ENCODE assay signal across 8 cellular contexts in genomic region chr18:10131783-10132381, GRCh38.
DNase-seq lines count a peak whose midpoint lies in the region; ATAC-seq, FAIRE-seq and TF ChIP-seq lines count a peak whose summit lies in the region.

No MANE protein-coding gene starts in this region.

- H3K79me2 ChIP-seq in mammary epithelial cell (ENCODE audit: insufficient read depth, low read length) = no peaks in the 10 kb centered on the region

- TF ChIP-seq RAD21 in Ishikawa (IDR thresholded peaks at IDR 0.05; ENCODE audit: low read depth) = no peak

- no peak overlapping the region for H3K27ac ChIP-seq in mammary epithelial cell (ENCODE audit: insufficient read depth, low read depth, low read length)

- intact Hi-C loops in mammary epithelial cell (cut with micrococcal nuclease) = no loop called here
- intact Hi-C loops in activated CD4-positive, alpha-beta T cell treated with anti-CD3 and anti-CD28 coated beads for 36 hours (cut with DNase I, micrococcal nuclease) = no loop called here

- no TSS peak for BruUV-seq in mammary epithelial cell (replicated peaks; lab: Mats Ljungman, UMichigan)

- FAIRE-seq in GM12892 (lab: Jason Lieb, UNC) = no peak

- peak overlapping the region; percentile 88 for H3K4me2 ChIP-seq in mammary epithelial cell (ENCODE audit: insufficient read depth, low read depth, low read length)

- no peak for TF ChIP-seq POLR2A in GM12892 (IDR thresholded peaks at IDR 0.05; ENCODE audit: low read depth, low read length)

- ATAC-seq in left lobe of liver (peak; percentile 72), HG02840 (IDR thresholded peaks at IDR 0.05; ENCODE audit: low FRiP score, unreplicated experiment) (no peak)
- ATAC-seq in stimulated activated memory B cell treated with anti-CD40 and anti-IgM and Interleukin-4, amounts not matched to agents 10 μg/mL and 1 μg/mL and 100 μg/mL, for 72 hours = no peak
- ATAC-seq in activated CD4-positive, alpha-beta T cell treated with anti-CD3 and anti-CD28 coated beads for 36 hours = no peak

- peaks cover 43% of the 10 kb centered on the region for H3K27me3 Mint-ChIP-seq in stimulated activated memory B cell treated with anti-CD40 and anti-IgM and Interleukin-4, amounts not matched to agents 10 μg/mL and 1 μg/mL and 100 μg/mL, for 72 hours
- H3K27me3 Mint-ChIP-seq in activated CD4-positive, alpha-beta T cell treated with anti-CD3 and anti-CD28 coated beads for 36 hours = peaks cover 19% of the 10 kb centered on the region

- peak overlapping the region; percentile 18 for H3K4me3 Mint-ChIP-seq in stimulated activated memory B cell treated with anti-CD40 and anti-IgM and Interleukin-4, amounts not matched to agents 10 μg/mL and 1 μg/mL and 100 μg/mL, for 72 hours
- no peak overlapping the region for H3K4me3 Mint-ChIP-seq in activated CD4-positive, alpha-beta T cell treated with anti-CD3 and anti-CD28 coated beads for 36 hours

- TF ChIP-seq CTCF in mammary epithelial cell (conservative IDR thresholded peaks at IDR 0.05 in 1 of 2, IDR thresholded peaks at IDR 0.05 in 1 of 2; ENCODE audit: extremely low read depth in 1 of 2, insufficient read depth in 1 of 2, low read depth in 1 of 2, low read length in 2 of 2) = no peak

- no peaks in the 10 kb centered on the region for H3K36me3 Mint-ChIP-seq in stimulated activated memory B cell treated with anti-CD40 and anti-IgM and Interleukin-4, amounts not matched to agents 10 μg/mL and 1 μg/mL and 100 μg/mL, for 72 hours
- H3K36me3 Mint-ChIP-seq in activated CD4-positive, alpha-beta T cell treated with anti-CD3 and anti-CD28 coated beads for 36 hours (ENCODE audit: low read depth) = no peaks in the 10 kb centered on the region

- POLR2A ChIA-PET in activated CD4-positive, alpha-beta T cell treated with anti-CD3 and anti-CD28 coated beads for 36 hours (lab: Charles Lee) = no interaction called here

- no peaks in the 10 kb centered on the region for H3K36me3 ChIP-seq in mammary epithelial cell (ENCODE audit: insufficient read depth, low read length)

- H4K20me1 ChIP-seq in mammary epithelial cell (ENCODE audit: insufficient read depth, low read length) = no peaks in the 10 kb centered on the region

- H2AFZ ChIP-seq in mammary epithelial cell (ENCODE audit: low read depth, low read length) = peak overlapping the region; percentile 76

- no peaks in the 10 kb centered on the region for H3K9me3 Mint-ChIP-seq in stimulated activated memory B cell treated with anti-CD40 and anti-IgM and Interleukin-4, amounts not matched to agents 10 μg/mL and 1 μg/mL and 100 μg/mL, for 72 hours
- no peaks in the 10 kb centered on the region for H3K9me3 Mint-ChIP-seq in activated CD4-positive, alpha-beta T cell treated with anti-CD3 and anti-CD28 coated beads for 36 hours (ENCODE audit: low read depth)

- dilution Hi-C loops in mammary epithelial cell (cut with HindIII; ENCODE audit: low sequenced_read_pairs) = no loop called here

- peaks cover 13% of the 10 kb centered on the region for H3K4me1 ChIP-seq in mammary epithelial cell (ENCODE audit: insufficient read depth, low read length)

- peaks cover 7% of the 10 kb centered on the region for H3K27me3 ChIP-seq in mammary epithelial cell (ENCODE audit: insufficient read depth, low read length)

- no peak overlapping the region for H3K9ac ChIP-seq in mammary epithelial cell (ENCODE audit: insufficient read depth, low read length)

- no peak overlapping the region for H3K27ac Mint-ChIP-seq in stimulated activated memory B cell treated with anti-CD40 and anti-IgM and Interleukin-4, amounts not matched to agents 10 μg/mL and 1 μg/mL and 100 μg/mL, for 72 hours
- H3K27ac Mint-ChIP-seq in activated CD4-positive, alpha-beta T cell treated with anti-CD3 and anti-CD28 coated beads for 36 hours = no peak overlapping the region

- CTCF ChIA-PET in mammary epithelial cell (lab: Charles Lee; ENCODE audit: low non-redundant PET) = no interaction called here
- CTCF ChIA-PET in activated CD4-positive, alpha-beta T cell treated with anti-CD3 and anti-CD28 coated beads for 36 hours (lab: Charles Lee) = no interaction called here

- DNase-seq in mammary epithelial cell (no peak), left lobe of liver (ENCODE audit: low spot score) (no peak), GM12892 (ENCODE audit: insufficient read length) (no peak), SHP77 treated with DMSO at 0.1 percent for 48 hours (lab: John Stamatoyannopoulos, UW) (no peak)
- DNase-seq in activated CD4-positive, alpha-beta T cell treated with anti-CD3 and anti-CD28 coated beads for 36 hours = no peak

- H3K4me3 ChIP-seq in mammary epithelial cell (replicated peaks in 1 of 3; ENCODE audit: insufficient read depth in 1 of 3, low read depth in 2 of 3, low read length in 3 of 3) = peak overlapping the region in 2 of 3 experiments; percentile 22 to 31

- no peaks in the 10 kb centered on the region for H3K4me1 Mint-ChIP-seq in stimulated activated memory B cell treated with anti-CD40 and anti-IgM and Interleukin-4, amounts not matched to agents 10 μg/mL and 1 μg/mL and 100 μg/mL, for 72 hours
- peaks cover 5% of the 10 kb centered on the region for H3K4me1 Mint-ChIP-seq in activated CD4-positive, alpha-beta T cell treated with anti-CD3 and anti-CD28 coated beads for 36 hours

- H3K9me3 ChIP-seq in mammary epithelial cell (replicated peaks; ENCODE audit: insufficient read depth, low read length) = no peaks in the 10 kb centered on the region

- WGBS in mammary epithelial cell (ENCODE audit: low coverage, missing lambda C conversion rate) = 11% methylated on average over 27 of the region's 41 CpGs

- peak; percentile 54 for TF ChIP-seq EP300 in Ishikawa (IDR thresholded peaks at IDR 0.05; ENCODE audit: borderline replicate concordance)

- in situ Hi-C loops in mammary epithelial cell (cut with MboI; ENCODE audit: low sequenced_read_pairs in 2 of 2) = no loop called here

TF ChIP-seq in Ishikawa, 13 proteins besides CTCF, POLR2A, EP300 and RAD21:
- no peak for TF ChIP-seq TEAD4 (IDR thresholded peaks at IDR 0.05)
- no peak for TF ChIP-seq FOXM1 (IDR thresholded peaks at IDR 0.05; ENCODE audit: borderline replicate concordance, low read depth)
- TF ChIP-seq MAX (IDR thresholded peaks at IDR 0.05) = peak; percentile 43
- peak; percentile 53 for TF ChIP-seq TCF12 (IDR thresholded peaks at IDR 0.05; ENCODE audit: low read depth)
- no peak for TF ChIP-seq CREB1 (IDR thresholded peaks at IDR 0.05; ENCODE audit: low read depth)
- TF ChIP-seq EGR1 (IDR thresholded peaks at IDR 0.05) = peak; percentile 48
- TF ChIP-seq REST (IDR thresholded peaks at IDR 0.05; ENCODE audit: low read depth) = no peak
- 0 out of 2 replicates have a peak, but pooled peaks have one; percentile 36 for TF ChIP-seq ZBTB7A (IDR thresholded peaks at IDR 0.05; ENCODE audit: low read depth)
- peak; percentile 33; the same call in 1 of the 2 replicates for TF ChIP-seq NFIC (IDR thresholded peaks at IDR 0.05)
